ENCODE assay signal across 13 cellular contexts in the genomic region with DNA sequence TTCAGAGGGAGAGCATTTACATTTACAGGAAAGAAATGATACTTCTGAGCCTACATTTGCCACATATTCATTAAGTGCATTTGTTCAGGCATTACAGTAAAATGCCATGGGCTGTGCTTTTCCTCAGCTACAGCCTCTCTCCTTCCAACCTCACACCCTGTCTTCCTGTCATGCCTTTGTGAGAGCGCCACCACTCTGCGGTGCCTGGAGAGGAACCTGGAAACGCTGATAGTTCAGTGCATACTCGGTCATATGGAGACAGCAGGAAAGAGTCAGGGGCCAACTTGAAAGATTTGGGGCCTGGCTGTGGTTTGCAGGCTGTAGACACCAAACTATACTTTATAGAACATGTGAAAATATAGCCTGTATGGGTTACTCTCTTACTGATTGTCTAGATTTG. TPM values are rescaled to one million over a fixed set of nuclear protein-coding genes. Genes with fewer than 3 reads are reported as not detected.
DNase-seq lines count a peak whose midpoint lies in the region; ATAC-seq and TF ChIP-seq lines count a peak whose summit lies in the region.
"Had no signal": no experiment of that assay in that cellular context is flagged by ENCODE, and none has a peak within 500 bp of the region (broad histone marks: within the 10 kb centered on the region; RNA-seq: fewer than 3 reads in every experiment).

No MANE protein-coding gene starts in this region.

- ATAC-seq in mucosa of descending colon, result peak; percentile 46
- no peak for ATAC-seq in GM18517 (IDR thresholded peaks at IDR 0.05; ENCODE audit: unreplicated experiment)
- ATAC-seq: Panc1 had no signal

- H3K27ac ChIP-seq in KOPT-K1 (ENCODE audit: low read depth, low read length, poor library complexity, severe bottlenecking), result peak overlapping the region; percentile 15
- H3K27ac ChIP-seq: cardiac muscle cell had no signal

- no peak overlapping the region for H3K4me3 ChIP-seq in choroid plexus epithelial cell (ENCODE audit: low read depth, low read length)
- no peak overlapping the region for H3K4me3 ChIP-seq in mucosa of descending colon
- H3K4me3 ChIP-seq: cardiac muscle cell had no signal

- TF ChIP-seq CTCF in GM10266 (IDR thresholded peaks at IDR 0.05; ENCODE audit: control insufficient read depth, insufficient read depth, low read depth, missing control alignments), result peak; percentile 45
- peak; percentile 35 for TF ChIP-seq CTCF in choroid plexus epithelial cell (conservative IDR thresholded peaks at IDR 0.05; ENCODE audit: low read depth, low read length)
- TF ChIP-seq CTCF in mucosa of descending colon (IDR thresholded peaks at IDR 0.05), result no peak

- intact Hi-C loops in mucosa of descending colon (cut with DNase I, micrococcal nuclease), result no loop called here

- H3K4me1 ChIP-seq in mucosa of descending colon (ENCODE audit: low read depth), result no peaks in the 10 kb centered on the region

- H3K36me3 ChIP-seq in KOPT-K1 (ENCODE audit: insufficient read depth, low read length) (no peaks in the 10 kb centered on the region), mucosa of descending colon (ENCODE audit: low read depth) (no peaks in the 10 kb centered on the region)
- H3K36me3 ChIP-seq: cardiac muscle cell had no signal

- H3K9me3 ChIP-seq in KOPT-K1 (ENCODE audit: insufficient read depth, low read length, poor library complexity, severe bottlenecking) (no peaks in the 10 kb centered on the region), mucosa of descending colon (no peaks in the 10 kb centered on the region)

- no peak for DNase-seq in GM10266 (ENCODE audit: extremely low spot score)
- DNase-seq in choroid plexus epithelial cell (ENCODE audit: low read depth), result no peak
- peak in 2 of 3 donors; percentile 30 to 31 for DNase-seq in mucosa of descending colon
- DNase-seq in CD1c-positive myeloid dendritic cell (ENCODE audit: extremely low spot score), result no peak
- DNase-seq in NCI-H446 treated with DMSO at 0.1 percent for 48 hours (lab: John Stamatoyannopoulos, UW), result no peak
- DNase-seq: DMS 273 treated with DMSO at 0.1 percent for 48 hours; kidney glomerular epithelial cell; NCI-H2029; stimulated activated CD4-positive, alpha-beta T cell treated with anti-CD3 and anti-CD28 coated beads, Interleukin-15, amount 100 ng/mL, for 24 hours had no signal

RNA-seq across cellular contexts. Expression of a gene that starts 40.5 kb away (rescaled TPM):
- 10 to 100 TPM; 50.8 to 57.4 (median 53.6) TPM for total RNA-seq in mucosa of descending colon

Comparison
In these comparisons a context has a peak if more than half of its experiments do, and no peak if none do; other contexts are left out.
1. DNase-seq: peak in mucosa of descending colon (2 of 3); none in GM10266 (single experiment), choroid plexus epithelial cell (single experiment), CD1c-positive myeloid dendritic cell (single experiment) and NCI-H446 treated with DMSO at 0.1 percent for 48 hours (single experiment).